Comparison of ENCODE assay signal across 8 cellular contexts in genomic region chr22:22666307-22667091, GRCh38. TPM values are rescaled to one million over a fixed set of nuclear protein-coding genes. Genes with fewer than 3 reads are reported as not detected.
A peak's percentile ranks its signal among the peaks of the same experiment; 100 is the strongest.
DNase-seq lines count a peak whose midpoint lies in the region; ATAC-seq and TF ChIP-seq lines count a peak whose summit lies in the region.

No MANE protein-coding gene starts in this region.

- H3K4me1 ChIP-seq in transverse colon, result no peaks in the 10 kb centered on the region

- H3K9me3 ChIP-seq in transverse colon, result no peaks in the 10 kb centered on the region

- in situ Hi-C loops in transverse colon (cut with MboI; ENCODE audit: low pct_ligation_motif_present in 1 of 4, low pct_unique_long_range_greater_than_20kb in 1 of 4, low sequenced_read_pairs in 3 of 4), result no loop called here

- TF ChIP-seq CTCF in VCaP (conservative IDR thresholded peaks at IDR 0.05), result peak; percentile 75
- TF ChIP-seq CTCF in transverse colon (IDR thresholded peaks at IDR 0.05), result peak; percentile 34 to 59 (median 44)

- H3K27ac ChIP-seq in VCaP (no peak overlapping the region), transverse colon (no peak overlapping the region)

- TF ChIP-seq POLR2A in transverse colon (IDR thresholded peaks at IDR 0.05), result no peak

- H3K27ac Mint-ChIP-seq in T-helper 2 cell treated with Interferon-gamma antibody and Interleukin-4, amounts not matched to agents 5 μg/mL and 100 μg/mL, for 36 hours, result no peak overlapping the region

- no peak for TF ChIP-seq EP300 in transverse colon (IDR thresholded peaks at IDR 0.05; ENCODE audit: low read depth)

- WGBS in transverse colon (ENCODE audit: low coverage in 1 of 2), 2 donors, result 60 to 67% methylated on average over 1 to 7 of the region's 7 CpGs

- no peaks in the 10 kb centered on the region for H3K36me3 ChIP-seq in transverse colon

- no peak overlapping the region for H3K4me3 ChIP-seq in transverse colon

- no peaks in the 10 kb centered on the region for H3K9me3 Mint-ChIP-seq in T-helper 2 cell treated with Interferon-gamma antibody and Interleukin-4, amounts not matched to agents 5 μg/mL and 100 μg/mL, for 36 hours

- no peaks in the 10 kb centered on the region for H3K36me3 Mint-ChIP-seq in T-helper 2 cell treated with Interferon-gamma antibody and Interleukin-4, amounts not matched to agents 5 μg/mL and 100 μg/mL, for 36 hours (ENCODE audit: low read depth)

- peak; percentile 41 for DNase-seq in D341Med (ENCODE audit: low spot score)
- DNase-seq in H4 (ENCODE audit: low spot score), result peak; percentile 10
- DNase-seq in iris pigment epithelial cell (ENCODE audit: low read depth), result peak; percentile 38
- DNase-seq in transverse colon, result peak; percentile 60
- no peak for DNase-seq in medulla oblongata (ENCODE audit: extremely low spot score)
- DNase-seq in T-helper 2 cell treated with Interferon-gamma antibody and Interleukin-4, amounts not matched to agents 5 μg/mL and 100 μg/mL, for 36 hours (ENCODE audit: low spot score), result no peak

- H3K4me3 Mint-ChIP-seq in T-helper 2 cell treated with Interferon-gamma antibody and Interleukin-4, amounts not matched to agents 5 μg/mL and 100 μg/mL, for 36 hours, result no peak overlapping the region

- peaks cover 5% of the 10 kb centered on the region for H3K27me3 Mint-ChIP-seq in T-helper 2 cell treated with Interferon-gamma antibody and Interleukin-4, amounts not matched to agents 5 μg/mL and 100 μg/mL, for 36 hours (ENCODE audit: low read depth)

- peaks cover 4% of the 10 kb centered on the region for H3K4me1 Mint-ChIP-seq in T-helper 2 cell treated with Interferon-gamma antibody and Interleukin-4, amounts not matched to agents 5 μg/mL and 100 μg/mL, for 36 hours (ENCODE audit: low read depth)

- no peak for ATAC-seq in GM21515 (IDR thresholded peaks at IDR 0.05; ENCODE audit: unreplicated experiment)

- intact Hi-C loops in transverse colon (cut with DNase I; ENCODE audit: low total_unique reads), result no loop called here

- H3K27me3 ChIP-seq in transverse colon, result no peaks in the 10 kb centered on the region

RNA-seq across cellular contexts. Expression of gene GGTLC2, which starts 22.1 kb away (rescaled TPM):
- total RNA-seq in H4 (2014; rRNA removed; shearing (Covaris generic)), result not detected in 2 replicates
- not detected for total RNA-seq in transverse colon

Comparison
In these comparisons a context has a peak if more than half of its experiments do, and no peak if none do; other contexts are left out.
1. DNase-seq: peak in D341Med (single experiment), H4 (single experiment), iris pigment epithelial cell (single experiment) and transverse colon (single experiment); none in medulla oblongata (single experiment) and T-helper 2 cell treated with Interferon-gamma antibody and Interleukin-4, amounts not matched to agents 5 μg/mL and 100 μg/mL, for 36 hours (single experiment).